In the genomic region with DNA sequence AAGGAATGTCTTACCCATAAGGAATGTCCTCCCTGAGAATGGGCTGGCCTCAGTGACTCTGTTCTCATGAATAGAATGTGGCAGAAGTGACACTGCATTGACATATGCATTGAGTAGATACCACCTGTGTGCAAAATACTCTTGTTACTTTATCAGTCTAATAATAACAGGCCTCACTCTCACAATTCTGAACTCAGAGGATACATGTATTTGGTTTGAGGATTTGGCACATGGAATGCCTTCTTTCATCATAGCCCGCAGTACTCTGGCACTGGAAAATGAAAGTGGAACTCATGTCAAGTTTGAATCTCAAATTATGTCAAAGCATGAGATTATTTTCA, we compare ENCODE assay signal across 1 cellular context.
TF ChIP-seq lines count a peak whose summit lies in the region.

No MANE protein-coding gene starts in this region.

TF ChIP-seq in IMR-90, 13 proteins besides CTCF, POLR2A, EP300 and RAD21 (continued from another document):
- peak; percentile 20; the same call in 1 of the 2 replicates for TF ChIP-seq CEBPB (IDR thresholded peaks at IDR 0.05; ENCODE audit: low read depth, low read length)
TF ChIP-seq in IMR-90: peak in this region for 1.
